In the genomic region with DNA sequence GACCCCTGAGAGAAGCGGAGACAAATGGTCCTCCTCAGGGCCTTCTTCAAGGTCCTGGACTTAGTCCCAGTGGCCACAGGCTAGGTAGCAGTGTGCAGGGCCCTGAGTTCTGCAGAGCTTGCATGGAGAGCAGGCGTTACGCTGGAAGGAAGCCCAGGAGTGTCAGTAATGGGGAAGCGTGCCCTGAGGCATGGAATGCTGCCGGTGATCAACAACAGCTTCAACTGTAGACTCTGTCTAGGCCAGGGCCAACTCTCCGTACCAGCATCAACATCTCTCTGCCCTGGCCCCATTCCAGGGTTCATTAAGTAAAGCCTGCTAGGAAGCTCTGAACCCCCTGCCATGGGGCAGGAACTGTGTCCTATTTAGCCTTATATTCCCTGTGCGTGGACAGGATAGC, we compare ENCODE assay signal across 1 cellular context.
TF ChIP-seq lines count a peak whose summit lies in the region.

No MANE protein-coding gene starts in this region.

TF ChIP-seq in SK-N-SH treated with all-trans-retinoic acid at 6 μM for 48 hours, 23 proteins besides CTCF, POLR2A, EP300 and RAD21 (continued from another document):
- TF ChIP-seq TSHZ2 (CRISPR knock-in tag; IDR thresholded peaks at IDR 0.05) (no peak), RARB (CRISPR knock-in tag; IDR thresholded peaks at IDR 0.05) (no peak), ISL1 (CRISPR knock-in tag; IDR thresholded peaks at IDR 0.05) (no peak)
